Comparison of ENCODE assay signal across 27 cellular contexts in the genomic region with DNA sequence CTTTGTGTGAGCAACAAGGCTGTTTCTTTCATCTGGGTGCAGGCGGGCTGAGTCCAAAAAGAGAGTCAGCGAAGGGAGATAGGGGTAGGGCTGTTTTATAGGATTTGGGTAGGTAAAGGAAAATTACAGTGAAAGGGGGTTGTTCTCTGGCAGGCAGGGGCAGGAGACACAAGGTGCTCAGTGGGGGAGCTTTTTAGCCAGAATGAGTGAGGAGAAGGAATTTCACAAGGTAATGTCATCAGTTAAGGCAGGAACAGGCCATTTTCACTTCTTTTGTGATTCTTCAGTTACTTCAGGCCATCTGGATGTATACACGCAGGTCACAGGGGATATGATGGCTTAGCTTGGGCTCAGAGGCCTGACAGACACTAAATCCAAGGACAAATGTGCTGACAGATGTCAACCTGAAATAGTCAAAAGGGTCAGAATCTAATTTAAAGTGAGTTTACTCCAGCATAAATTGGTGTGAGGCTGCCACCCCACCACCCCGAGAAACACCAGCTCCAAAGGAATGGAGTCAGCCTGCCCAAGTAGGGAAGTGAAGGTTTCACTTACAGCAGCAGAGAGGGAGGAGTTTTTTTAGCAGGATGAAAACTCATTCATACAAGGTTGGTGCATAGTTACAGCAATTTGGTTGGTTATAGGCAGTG.
DNase-seq lines count a peak whose midpoint lies in the region; ATAC-seq and TF ChIP-seq lines count a peak whose summit lies in the region.
"Had no signal": no experiment of that assay in that cellular context is flagged by ENCODE, and none has a peak within 500 bp of the region (broad histone marks: within the 10 kb centered on the region; RNA-seq: fewer than 3 reads in every experiment).

No MANE protein-coding gene starts in this region.

- no peak for ATAC-seq in HG02884 (IDR thresholded peaks at IDR 0.05; ENCODE audit: unreplicated experiment)

- H3K36me3 ChIP-seq in endodermal cell (ENCODE audit: control insufficient read depth, insufficient read depth, low read length), result no peaks in the 10 kb centered on the region

- no peak for TF ChIP-seq CTCF in endodermal cell (conservative IDR thresholded peaks at IDR 0.05)
- TF ChIP-seq CTCF in progenitor cell of endocrine pancreas (IDR thresholded peaks at IDR 0.05; ENCODE audit: unreplicated experiment), result no peak

- no peak overlapping the region for H3K27ac ChIP-seq in endodermal cell (ENCODE audit: low read depth, low read length)
- H3K27ac ChIP-seq: 22Rv1, GM23248, HL-60, PC-9, SK-N-MC had no signal

- H3K9me3 Mint-ChIP-seq in endodermal cell (no peaks in the 10 kb centered on the region), progenitor cell of endocrine pancreas (ENCODE audit: low read depth) (no peaks in the 10 kb centered on the region)

- H3K4me3 ChIP-seq in endodermal cell (ENCODE audit: low read length), result no peak overlapping the region
- H3K4me3 ChIP-seq: GM23248, PC-9, SK-N-MC had no signal

- DNase-seq in NCI-H2171 treated with DMSO at 0.1 percent for 48 hours (lab: John Stamatoyannopoulos, UW), result peak; percentile 51
- DNase-seq in NCI-H2171 (lab: John Stamatoyannopoulos, UW), result no peak
- DNase-seq in NCI-H524 treated with DMSO at 0.1 percent for 48 hours (lab: John Stamatoyannopoulos, UW), result peak; percentile 83
- DNase-seq in endodermal cell, result peak; percentile 85
- DNase-seq in progenitor cell of endocrine pancreas (ENCODE audit: low spot score, unreplicated experiment), result no peak
- no peak for DNase-seq in stimulated activated CD4-positive, alpha-beta T cell treated with anti-CD3 and anti-CD28 coated beads, Interleukin-15, amount 100 ng/mL, for 24 hours
- no peak for DNase-seq in NCI-H1105 treated with DMSO at 0.1 percent for 48 hours (lab: John Stamatoyannopoulos, UW)
- DNase-seq: CD8-positive, alpha-beta memory T cell; DMS 273 treated with DMSO at 0.1 percent for 48 hours; DMS79; EL; GM23248; HCEC 1CT; KBM-7; NCI-H2029; NCI-H226; NCI-H510A; NCI-H774; PC-9; RPMI8226; SHP77 treated with DMSO at 0.1 percent for 48 hours had no signal

- peak overlapping the region; percentile 11 for H3K4me3 Mint-ChIP-seq in endodermal cell
- H3K4me3 Mint-ChIP-seq in progenitor cell of endocrine pancreas (ENCODE audit: low read depth), result no peak overlapping the region
- H3K4me3 Mint-ChIP-seq: B cell; CD14-positive monocyte; CD8-positive, alpha-beta memory T cell had no signal

- 46 to 51% methylated on average over 4 of the region's 4 CpGs for WGBS in endodermal cell (ENCODE audit: insufficient coverage in 1 of 2, insufficient read length in 1 of 2), 2 experiments

- H3K27me3 ChIP-seq in endodermal cell (ENCODE audit: control insufficient read depth, insufficient read depth, low read length, poor library complexity, severe bottlenecking), result no peaks in the 10 kb centered on the region

- no peak overlapping the region for H3K9ac ChIP-seq in endodermal cell (ENCODE audit: extremely low read depth, low read length, poor library complexity, severe bottlenecking)
- H3K9ac ChIP-seq: GM23248 had no signal

- no peaks in the 10 kb centered on the region for H3K36me3 Mint-ChIP-seq in endodermal cell (ENCODE audit: low read depth)
- H3K36me3 Mint-ChIP-seq in progenitor cell of endocrine pancreas (ENCODE audit: insufficient read depth), result no peaks in the 10 kb centered on the region
- H3K36me3 Mint-ChIP-seq: CD14-positive monocyte; CD8-positive, alpha-beta memory T cell had no signal

- peaks cover 35% of the 10 kb centered on the region for H3K4me1 Mint-ChIP-seq in endodermal cell
- peaks cover 20% of the 10 kb centered on the region for H3K4me1 Mint-ChIP-seq in progenitor cell of endocrine pancreas (ENCODE audit: low read depth)
- H3K4me1 Mint-ChIP-seq: B cell; CD8-positive, alpha-beta memory T cell had no signal

- H3K4me1 ChIP-seq in endodermal cell (ENCODE audit: control insufficient read depth, insufficient read depth, low read length), result peaks cover 12% of the 10 kb centered on the region

- H3K9me3 ChIP-seq in endodermal cell (ENCODE audit: control insufficient read depth, low read length), result no peaks in the 10 kb centered on the region

- H3K27me3 Mint-ChIP-seq in endodermal cell (ENCODE audit: insufficient read depth) (no peaks in the 10 kb centered on the region), progenitor cell of endocrine pancreas (peaks cover 55% of the 10 kb centered on the region)
- H3K27me3 Mint-ChIP-seq: B cell had no signal

- H3K27ac Mint-ChIP-seq in endodermal cell (peak overlapping the region; percentile 90), progenitor cell of endocrine pancreas (peak overlapping the region; percentile 4)
- H3K27ac Mint-ChIP-seq: B cell, CD14-positive monocyte had no signal

Comparison
In these comparisons a context has a peak if more than half of its experiments do, and no peak if none do; other contexts are left out.
1. DNase-seq: peak in NCI-H2171 treated with DMSO at 0.1 percent for 48 hours (single experiment), NCI-H524 treated with DMSO at 0.1 percent for 48 hours (single experiment) and endodermal cell (single experiment); none in NCI-H2171 (single experiment), progenitor cell of endocrine pancreas (single experiment), stimulated activated CD4-positive, alpha-beta T cell treated with anti-CD3 and anti-CD28 coated beads, Interleukin-15, amount 100 ng/mL, for 24 hours (single experiment) and NCI-H1105 treated with DMSO at 0.1 percent for 48 hours (single experiment).